In genomic region chr11:12815931-12816494, GRCh38 we compare ENCODE assay signal across 1 cellular context.
TF ChIP-seq lines count a peak whose summit lies in the region.

No MANE protein-coding gene starts in this region.

TF ChIP-seq in GM23338, 12 proteins besides CTCF, POLR2A, EP300 and RAD21 (continued from another document):
- TF ChIP-seq REST (IDR thresholded peaks at IDR 0.05; ENCODE audit: unreplicated experiment) = no peak
- TF ChIP-seq JUNB (IDR thresholded peaks at IDR 0.05; ENCODE audit: unreplicated experiment) = no peak
- TF ChIP-seq POLR2AphosphoS5 (IDR thresholded peaks at IDR 0.05; ENCODE audit: low read depth) = no peak
- no peak for TF ChIP-seq EZH2 (IDR thresholded peaks at IDR 0.05; ENCODE audit: low read depth, unreplicated experiment)
TF ChIP-seq in GM23338: peak in this region for 0.
